Comparison of ENCODE assay signal across 9 cellular contexts in the genomic region with DNA sequence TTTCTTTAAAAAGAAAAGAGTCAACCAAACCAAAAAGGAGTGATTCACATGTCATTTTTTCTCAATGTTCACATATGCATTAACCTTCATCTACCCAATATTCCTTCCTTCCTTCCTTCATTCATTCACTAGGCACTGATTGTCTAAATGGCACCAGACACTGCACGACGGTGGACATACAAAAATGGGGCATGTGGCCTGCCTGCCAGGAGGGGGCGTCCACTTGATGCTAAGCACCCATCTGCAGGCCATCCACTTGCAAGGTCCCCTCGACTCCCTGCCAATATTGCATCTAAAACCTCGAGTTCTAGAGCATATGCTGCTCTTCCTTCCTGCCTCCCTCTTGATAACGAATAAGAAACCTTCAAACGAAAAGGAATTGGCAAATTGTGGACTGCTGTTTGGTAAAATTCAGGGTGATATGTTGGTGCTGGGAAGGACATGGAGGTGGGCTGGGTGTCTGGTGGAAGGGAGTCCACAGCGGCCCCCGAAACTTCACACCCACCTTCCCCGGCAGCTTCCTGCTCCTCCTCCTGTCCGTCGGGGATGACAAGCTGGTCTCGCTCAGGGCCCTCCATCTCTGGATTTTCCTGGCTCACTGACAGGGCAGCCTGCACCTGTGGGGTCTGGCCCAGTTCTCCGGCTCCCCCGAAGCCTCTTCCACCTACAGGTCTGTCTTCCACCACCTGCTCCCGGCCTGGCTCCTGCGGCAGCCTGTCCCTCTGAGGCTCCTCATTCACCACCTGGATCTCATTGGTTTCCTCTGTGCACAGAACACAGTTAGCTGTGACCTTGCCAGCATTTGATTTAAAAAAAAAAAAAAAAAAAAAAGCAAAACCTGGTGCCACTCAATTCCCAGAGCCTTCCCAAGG.
DNase-seq lines count a peak whose midpoint lies in the region; ATAC-seq and FAIRE-seq lines count a peak whose summit lies in the region.
"Had no signal": no experiment of that assay in that cellular context is flagged by ENCODE, and none has a peak within 500 bp of the region (broad histone marks: within the 10 kb centered on the region; RNA-seq: fewer than 3 reads in every experiment).

No MANE protein-coding gene starts in this region.

- H4K20me1 ChIP-seq in Karpas-422 (ENCODE audit: insufficient read depth, low read depth, low read length), result no peaks in the 10 kb centered on the region
- H4K20me1 ChIP-seq: BLaER1 had no signal

- no peak overlapping the region for H3K4me2 ChIP-seq in Karpas-422 (ENCODE audit: low read depth, low read length, poor library complexity, severe bottlenecking)
- H3K4me2 ChIP-seq: BLaER1 had no signal

- no peak overlapping the region for H3K27ac ChIP-seq in Karpas-422 (ENCODE audit: low read length)
- H3K27ac ChIP-seq: BLaER1 had no signal

- H3K9me3 ChIP-seq in Karpas-422 (ENCODE audit: low read length), result no peaks in the 10 kb centered on the region
- H3K9me3 ChIP-seq: BLaER1 had no signal

- no peaks in the 10 kb centered on the region for H3K27me3 ChIP-seq in Karpas-422 (ENCODE audit: low read length)
- H3K27me3 ChIP-seq: BLaER1 had no signal

- H3K4me3 ChIP-seq in Karpas-422 (ENCODE audit: low read length), result no peak overlapping the region
- H3K4me3 ChIP-seq: BLaER1 had no signal

- peak; percentile 17 to 57 (median 24) for DNase-seq in NCI-H1417 (lab: John Stamatoyannopoulos, UW)
- DNase-seq in NCI-H1417 treated with DMSO at 0.1 percent for 48 hours (lab: John Stamatoyannopoulos, UW), result no peak
- peak; percentile 76 for DNase-seq in Karpas-422
- peak; percentile 45 for DNase-seq in SK-N-DZ (ENCODE audit: low spot score)
- peak; percentile 83 for DNase-seq in iPS-NIHi11 (ENCODE audit: low spot score)
- no peak for DNase-seq in frontal cortex (ENCODE audit: low spot score in 2 of 2)

- H3K4me1 ChIP-seq in Karpas-422 (ENCODE audit: low read length), result no peaks in the 10 kb centered on the region
- H3K4me1 ChIP-seq: BLaER1 had no signal

- H3K79me2 ChIP-seq in Karpas-422 (ENCODE audit: low read length), result no peaks in the 10 kb centered on the region

- H3K9me2 ChIP-seq in Karpas-422 (replicated peaks; ENCODE audit: insufficient read depth, low read length), result no peaks in the 10 kb centered on the region

- no peak overlapping the region for H3K9ac ChIP-seq in Karpas-422 (ENCODE audit: low read length)
- H3K9ac ChIP-seq: BLaER1 had no signal

- H2AFZ ChIP-seq in Karpas-422 (ENCODE audit: low read length), result no peak overlapping the region

- ATAC-seq in GM21526 (IDR thresholded peaks at IDR 0.05; ENCODE audit: low FRiP score, unreplicated experiment) (no peak), GM18502 (IDR thresholded peaks at IDR 0.05; ENCODE audit: poor library complexity, unreplicated experiment) (no peak)

- no peaks in the 10 kb centered on the region for H3K36me3 ChIP-seq in Karpas-422 (ENCODE audit: insufficient read depth, low read length)

- no peak for FAIRE-seq in frontal cortex (lab: Jason Lieb, UNC)

Comparison
In these comparisons a context has a peak if more than half of its experiments do, and no peak if none do; other contexts are left out.
1. DNase-seq: peak in NCI-H1417 (3 of 3), Karpas-422 (single experiment), SK-N-DZ (single experiment) and iPS-NIHi11 (single experiment); none in NCI-H1417 treated with DMSO at 0.1 percent for 48 hours (single experiment) and frontal cortex (0 of 2).